ENCODE assay signal across 35 cellular contexts in the genomic region with DNA sequence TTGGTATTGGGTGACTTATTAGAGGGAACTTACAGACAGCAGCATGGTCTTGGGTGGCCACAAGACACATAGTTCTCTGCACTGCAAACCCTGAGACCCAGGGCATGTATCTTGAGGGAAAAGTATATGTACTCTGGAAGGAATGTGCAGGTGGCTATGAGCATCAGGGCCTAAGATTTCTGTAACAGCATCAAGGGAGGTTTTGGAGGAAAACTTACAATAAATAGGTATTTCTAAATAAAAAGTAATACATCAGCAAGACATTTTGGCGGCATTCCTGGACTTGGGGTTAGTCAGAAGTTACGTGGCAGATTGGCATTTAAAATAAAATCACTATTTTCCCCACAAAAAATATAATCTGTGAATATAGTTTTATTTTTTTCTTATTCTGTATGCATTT. TPM values are rescaled to one million over a fixed set of nuclear protein-coding genes. Genes with fewer than 3 reads are reported as not detected.
DNase-seq lines count a peak whose midpoint lies in the region; ATAC-seq and TF ChIP-seq lines count a peak whose summit lies in the region.
"Had no signal": no experiment of that assay in that cellular context is flagged by ENCODE, and none has a peak within 500 bp of the region (broad histone marks: within the 10 kb centered on the region; RNA-seq: fewer than 3 reads in every experiment).

No MANE protein-coding gene starts in this region.

- H2BK5ac ChIP-seq in mesendoderm (ENCODE audit: low read length): no peak overlapping the region

- H2BK120ac ChIP-seq in mesendoderm (ENCODE audit: low read depth, low read length): no peak overlapping the region

- no peak overlapping the region for H2AK5ac ChIP-seq in mesendoderm (ENCODE audit: low read length)

- H3K27me3 ChIP-seq in MG63 (0 out of 2 replicates have a peak, but pooled peaks cover 1% of the 10 kb centered on the region), mesendoderm (ENCODE audit: insufficient read depth, low read length, poor library complexity) (no peaks in the 10 kb centered on the region), body of pancreas (no peaks in the 10 kb centered on the region), hepatocyte (no peaks in the 10 kb centered on the region)
- H3K27me3 ChIP-seq: adrenal gland; BLaER1 treated with 17β-estradiol and CSF1 and Interleukin-3, amounts not matched to agents 10 nM and 100 nM; right lobe of liver; tibial artery had no signal

- H3K27ac ChIP-seq in mesendoderm (ENCODE audit: low read depth, low read length): no peak overlapping the region
- no peak overlapping the region for H3K27ac ChIP-seq in body of pancreas
- no peak overlapping the region for H3K27ac ChIP-seq in hepatocyte
- H3K27ac ChIP-seq: adrenal gland; BLaER1 treated with 17β-estradiol and CSF1 and Interleukin-3, amounts not matched to agents 10 nM and 100 nM; PC-9; right lobe of liver; tibial artery had no signal

- H3K9ac ChIP-seq in mesendoderm (ENCODE audit: low read length): no peak overlapping the region
- H3K9ac ChIP-seq: BLaER1 treated with 17β-estradiol and CSF1 and Interleukin-3, amounts not matched to agents 10 nM and 100 nM had no signal

- no CpG with 5 or more reads among the region's 2 CpGs for WGBS in mesendoderm (ENCODE audit: extremely low coverage, insufficient coverage, low lambda C conversion rate)
- WGBS in body of pancreas, 2 donors: 65 to 70% methylated on average over 2 of the region's 2 CpGs
- WGBS in hepatocyte (ENCODE audit: low lambda C conversion rate, missing lambda C conversion rate): 48% methylated on average over 2 of the region's 2 CpGs

- no peak overlapping the region for H3K4me2 ChIP-seq in mesendoderm (ENCODE audit: low read length)
- no peak overlapping the region for H3K4me2 ChIP-seq in hepatocyte
- H3K4me2 ChIP-seq: BLaER1 treated with 17β-estradiol and CSF1 and Interleukin-3, amounts not matched to agents 10 nM and 100 nM; PC-9 had no signal

- no peak overlapping the region for H4K5ac ChIP-seq in mesendoderm (ENCODE audit: low read length)

- DNase-seq in EH (ENCODE audit: low read depth) (peak; percentile 64), MG63 (peak; percentile 41), astrocyte of the spinal cord (ENCODE audit: low read depth, low spot score) (peak; percentile 35), omental fat pad (ENCODE audit: low spot score) (no peak), mesendoderm (no peak), NCI-H1694 (lab: John Stamatoyannopoulos, UW) (no peak), body of pancreas (no peak), hepatocyte (ENCODE audit: low spot score) (no peak)
- DNase-seq: ACHN; activated CD4-positive, alpha-beta T cell treated with anti-CD3 and anti-CD28 coated beads, Interleukin-2, amount 50 U/mL, for 48 hours; activated naive CD4-positive, alpha-beta T cell treated with Interleukin-2 at 50 U/mL for 16 hours; left ventricle myocardium superior; NCI-H1105 treated with DMSO at 0.1 percent for 48 hours; NCI-H1930; NCI-H524 treated with DMSO at 0.1 percent for 48 hours; NK-92 treated with Interleukin-12 subunit alpha and Interleukin-12 subunit beta, amount 100 ng/mL, for 24 hours; PC-9; right lobe of liver; SHP77; stimulated activated CD4-positive, alpha-beta T cell treated with anti-CD3 and anti-CD28 coated beads, Interleukin-2, amount 100 ng/mL, for 48 hours; stimulated activated naive CD8-positive, alpha-beta T cell treated with anti-CD3 and anti-CD28 coated beads, Interleukin-15, amount 100 ng/mL, for 72 hours; T-helper 17 cell; tibial artery had no signal

- peak; percentile 57 for ATAC-seq in omental fat pad (ENCODE audit: low FRiP score)
- ATAC-seq in body of pancreas: no peak
- ATAC-seq: activated CD4-positive, CD25-positive, alpha-beta regulatory T cell treated with anti-CD3 and anti-CD28 coated beads, Interleukin-2, amount 50 U/mL, for 24 hours; K562; left ventricle myocardium superior; right lobe of liver; stimulated activated naive CD8-positive, alpha-beta T cell treated with anti-CD3 and anti-CD28 coated beads, Interleukin-15, amount 100 ng/mL, for 72 hours; T-helper 17 cell had no signal

- no peak for TF ChIP-seq CTCF in astrocyte of the spinal cord (IDR thresholded peaks at IDR 0.05; ENCODE audit: low read depth, low read length)
- TF ChIP-seq CTCF in omental fat pad (IDR thresholded peaks at IDR 0.05): no peak
- TF ChIP-seq CTCF in body of pancreas (IDR thresholded peaks at IDR 0.05): no peak
- no peak for TF ChIP-seq CTCF in hepatocyte (IDR thresholded peaks at IDR 0.05; ENCODE audit: poor library complexity)

- H3K4me1 ChIP-seq in mesendoderm (ENCODE audit: control insufficient read depth, low read depth, low read length): no peaks in the 10 kb centered on the region
- H3K4me1 ChIP-seq in body of pancreas: no peaks in the 10 kb centered on the region
- no peaks in the 10 kb centered on the region for H3K4me1 ChIP-seq in hepatocyte (ENCODE audit: insufficient read depth)
- H3K4me1 ChIP-seq: adrenal gland; BLaER1 treated with 17β-estradiol and CSF1 and Interleukin-3, amounts not matched to agents 10 nM and 100 nM; right lobe of liver had no signal

- no peaks in the 10 kb centered on the region for H4K20me1 ChIP-seq in hepatocyte (ENCODE audit: insufficient read depth, poor library complexity, severe bottlenecking)
- H4K20me1 ChIP-seq: BLaER1 treated with 17β-estradiol and CSF1 and Interleukin-3, amounts not matched to agents 10 nM and 100 nM had no signal

- no peak overlapping the region for H4K8ac ChIP-seq in mesendoderm (ENCODE audit: low read depth, low read length)

- no peak overlapping the region for H3K4me3 ChIP-seq in MG63
- no peak overlapping the region for H3K4me3 ChIP-seq in astrocyte of the spinal cord (ENCODE audit: low read depth, low read length)
- H3K4me3 ChIP-seq in mesendoderm (ENCODE audit: low read length): no peak overlapping the region
- no peak overlapping the region for H3K4me3 ChIP-seq in body of pancreas
- H3K4me3 ChIP-seq in hepatocyte: no peak overlapping the region
- H3K4me3 ChIP-seq: adrenal gland; BLaER1 treated with 17β-estradiol and CSF1 and Interleukin-3, amounts not matched to agents 10 nM and 100 nM; K562; PC-9; right lobe of liver; tibial artery had no signal

- no peak overlapping the region for H3K4ac ChIP-seq in mesendoderm (ENCODE audit: low read depth, low read length)

- H3K56ac ChIP-seq in mesendoderm (ENCODE audit: low read length): no peak overlapping the region

- H3K79me1 ChIP-seq in mesendoderm (ENCODE audit: low read length): no peaks in the 10 kb centered on the region

- no peak for TF ChIP-seq POLR2A in body of pancreas (IDR thresholded peaks at IDR 0.05)

- no peaks in the 10 kb centered on the region for H3K9me2 ChIP-seq in hepatocyte (replicated peaks; ENCODE audit: insufficient read depth)

- no peak overlapping the region for H3K23ac ChIP-seq in mesendoderm (ENCODE audit: low read length)

- in situ Hi-C loops in astrocyte of the spinal cord (cut with HindIII; ENCODE audit: low sequenced_read_pairs): no loop called here

- H3K79me2 ChIP-seq in mesendoderm (ENCODE audit: control insufficient read depth, insufficient read depth, low read length): no peaks in the 10 kb centered on the region
- H3K79me2 ChIP-seq in hepatocyte: no peaks in the 10 kb centered on the region

- H2AFZ ChIP-seq in hepatocyte: no peak overlapping the region
- H2AFZ ChIP-seq: PC-9 had no signal

- H3K36me3 ChIP-seq in MG63 (no peaks in the 10 kb centered on the region), mesendoderm (ENCODE audit: control insufficient read depth, insufficient read depth, low read length) (no peaks in the 10 kb centered on the region), body of pancreas (replicated peaks in 1 of 2; ENCODE audit: insufficient read depth in 1 of 2, low read depth in 2 of 2) (no peaks in the 10 kb centered on the region), hepatocyte (replicated peaks; ENCODE audit: insufficient read depth, low read depth) (no peaks in the 10 kb centered on the region)
- H3K36me3 ChIP-seq: adrenal gland; BLaER1 treated with 17β-estradiol and CSF1 and Interleukin-3, amounts not matched to agents 10 nM and 100 nM; right lobe of liver; tibial artery had no signal

- H3K9me3 ChIP-seq in MG63: 0 out of 2 replicates have a peak, but pooled peaks cover 2% of the 10 kb centered on the region
- no peaks in the 10 kb centered on the region for H3K9me3 ChIP-seq in body of pancreas
- H3K9me3 ChIP-seq in hepatocyte (ENCODE audit: low read depth): no peaks in the 10 kb centered on the region
- H3K9me3 ChIP-seq: adrenal gland, right lobe of liver, tibial artery had no signal

- intact Hi-C loops in body of pancreas (cut with DNase I): no loop called here

- H2BK15ac ChIP-seq in mesendoderm (replicated peaks; ENCODE audit: low read depth): no peak overlapping the region

- H3K18ac ChIP-seq in mesendoderm (ENCODE audit: low read length): no peak overlapping the region

RNA-seq across cellular contexts. Expression of a gene that starts 8.0 kb away (rescaled TPM):
- 4.7 and 9.5 TPM in 2 replicates for total RNA-seq in MG63 (2014; rRNA removed; shearing (Covaris generic); ENCODE audit: low replicate concordance)
- total RNA-seq in omental fat pad (10 to 100 TPM; 36.1 to 78.3 (median 48.2) TPM), body of pancreas (10 to 100 TPM; 13.5 to 24.6 TPM), hepatocyte (39.3 and 41.3 TPM in 2 replicates)
- polyA plus RNA-seq in mesendoderm (2013, experiment 1 of 2): 16.6 TPM
- 16.4 TPM for polyA plus RNA-seq in mesendoderm (2013, experiment 2 of 2)
- polyA plus RNA-seq in hepatocyte: 38.4 and 42.0 TPM in 2 replicates

RNA-seq across cellular contexts. Expression of a gene that starts 17.1 kb away (rescaled TPM):
- not detected in 2 replicates for total RNA-seq in MG63 (2014; rRNA removed; shearing (Covaris generic); ENCODE audit: low replicate concordance)
- not detected for total RNA-seq in omental fat pad
- polyA plus RNA-seq in mesendoderm (2013, experiment 1 of 2): not detected
- polyA plus RNA-seq in mesendoderm (2013, experiment 2 of 2): not detected
- not detected for total RNA-seq in body of pancreas
- not detected in 2 replicates for total RNA-seq in hepatocyte
- not detected in 2 replicates for polyA plus RNA-seq in hepatocyte
- total RNA-seq: adrenal gland, bronchial epithelial cell, endothelial cell of umbilical vein, fibroblast of villous mesenchyme, H1, HT-29, K562, left ventricle myocardium superior, mesothelial cell of epicardium, PC-9, progenitor cell of endocrine pancreas, right lobe of liver, T-helper 17 cell had no signal
- polyA plus RNA-seq: adrenal gland, endothelial cell of umbilical vein, H1, K562, keratinocyte had no signal

RNA-seq across cellular contexts. Expression of a gene that starts 31.5 kb away (rescaled TPM):
- total RNA-seq in MG63 (2014; rRNA removed; shearing (Covaris generic); ENCODE audit: low replicate concordance): not detected in 2 replicates
- total RNA-seq in omental fat pad: not detected
- polyA plus RNA-seq in mesendoderm (2013, experiment 1 of 2): not detected
- not detected for polyA plus RNA-seq in mesendoderm (2013, experiment 2 of 2)
- total RNA-seq in body of pancreas: not detected
- not detected in 2 replicates for total RNA-seq in hepatocyte
- polyA plus RNA-seq in hepatocyte: not detected in 2 replicates
- total RNA-seq: adrenal gland, bronchial epithelial cell, endothelial cell of umbilical vein, fibroblast of villous mesenchyme, H1, HT-29, K562, left ventricle myocardium superior, mesothelial cell of epicardium, PC-9, progenitor cell of endocrine pancreas, right lobe of liver, T-helper 17 cell had no signal
- polyA plus RNA-seq: adrenal gland, endothelial cell of umbilical vein, H1, K562, keratinocyte had no signal

RNA-seq across cellular contexts. Expression of a gene that starts 49.2 kb away (rescaled TPM):
- total RNA-seq in MG63 (2014; rRNA removed; shearing (Covaris generic); ENCODE audit: low replicate concordance): not detected in 2 replicates
- total RNA-seq in omental fat pad (not detected), body of pancreas (not detected), hepatocyte (not detected in 2 replicates)
- not detected for polyA plus RNA-seq in mesendoderm (2013, experiment 1 of 2)
- polyA plus RNA-seq in mesendoderm (2013, experiment 2 of 2): not detected
- polyA plus RNA-seq in hepatocyte: not detected in 2 replicates
- total RNA-seq: adrenal gland, bronchial epithelial cell, endothelial cell of umbilical vein, fibroblast of villous mesenchyme, H1, HT-29, K562, left ventricle myocardium superior, mesothelial cell of epicardium, PC-9, progenitor cell of endocrine pancreas, right lobe of liver, T-helper 17 cell had no signal
- polyA plus RNA-seq: adrenal gland, endothelial cell of umbilical vein, K562, keratinocyte had no signal

Comparison
In these comparisons a context has a peak if more than half of its experiments do, and no peak if none do; other contexts are left out.
1. DNase-seq: peak in EH (single experiment), MG63 (single experiment) and astrocyte of the spinal cord (single experiment); none in omental fat pad (single experiment), mesendoderm (single experiment), NCI-H1694 (single experiment), body of pancreas (0 of 4) and hepatocyte (single experiment).